Comparison of ENCODE assay signal across 17 cellular contexts in genomic region chr3:191889781-191890180, GRCh38.
DNase-seq lines count a peak whose midpoint lies in the region; ATAC-seq and TF ChIP-seq lines count a peak whose summit lies in the region.
"Had no signal": no experiment of that assay in that cellular context is flagged by ENCODE, and none has a peak within 500 bp of the region (broad histone marks: within the 10 kb centered on the region; RNA-seq: fewer than 3 reads in every experiment).

No MANE protein-coding gene starts in this region.

- WGBS in SK-N-SH (ENCODE audit: low lambda C conversion rate): 0% methylated on average over 1 of the region's 1 CpG

- POLR2A ChIA-PET in SK-N-SH (lab: Yijun Ruan, JAX) (no interaction called here), PC-9 (lab: Charles Lee; ENCODE audit: unreplicated experiment) (interaction anchor here (0.6 to 0.7 kb wide), 3 partner anchors 40 to 127 kb away, joined by 3 to 14 read pairs (median 3); no protein-coding TSS in a partner anchor)

- CTCF ChIA-PET in SK-N-SH (lab: Yijun Ruan, JAX) (no interaction called here), PC-9 (lab: Charles Lee) (interaction anchor here (0.6 to 0.9 kb wide), 2 partner anchors 114 to 473 kb away, joined by 3 to 7 read pairs; no protein-coding TSS in a partner anchor)

- ATAC-seq in SK-N-SH treated with all-trans-retinoic acid at 6 μM for 48 hours: no peak; the same call in 1 of the 3 replicates

- H3K27me3 ChIP-seq in SK-N-SH (ENCODE audit: insufficient read depth) (no peaks in the 10 kb centered on the region; the same call in 1 of the 2 replicates), PC-9 (ENCODE audit: insufficient read depth, low read depth) (no peaks in the 10 kb centered on the region), MG63 (no peaks in the 10 kb centered on the region)
- H3K27me3 ChIP-seq: BE2C, SJCRH30 had no signal

- H3K9me2 ChIP-seq in SK-N-SH (no peaks in the 10 kb centered on the region), PC-9 (ENCODE audit: insufficient read depth) (0 out of 2 replicates have a peak, but pooled peaks cover 6% of the 10 kb centered on the region)

- DNase-seq in SK-N-SH: no peak
- peak; percentile 27 to 74 for DNase-seq in PC-9
- peak; percentile 4 for DNase-seq in left kidney (ENCODE audit: low read depth, low spot score)
- no peak for DNase-seq in endothelial cell (ENCODE audit: low spot score)
- DNase-seq in dedifferentiated amniotic fluid mesenchymal stem cell (ENCODE audit: extremely low spot score): no peak
- no peak for DNase-seq in MG63
- no peak for DNase-seq in GM10266 (ENCODE audit: extremely low spot score)
- DNase-seq: 8988T; BE2C; CD4-positive, CD25-positive, alpha-beta regulatory T cell; COR-L47; NCI-H1694 treated with DMSO at 0.1 percent for 48 hours; NCI-H510A; NCI-H774; SJCRH30 had no signal

- H3K4me3 ChIP-seq in SK-N-SH (ENCODE audit: low read depth in 2 of 2, low read length in 1 of 2): no peak overlapping the region
- no peak overlapping the region for H3K4me3 ChIP-seq in PC-9
- H3K4me3 ChIP-seq in MG63: no peak overlapping the region
- H3K4me3 ChIP-seq: HAP-1, SJCRH30 had no signal

- H4K20me1 ChIP-seq in SK-N-SH (ENCODE audit: insufficient read depth) (no peaks in the 10 kb centered on the region), PC-9 (ENCODE audit: insufficient read depth) (no peaks in the 10 kb centered on the region)

- H3K9me3 Mint-ChIP-seq in endothelial cell (ENCODE audit: unreplicated experiment): no peaks in the 10 kb centered on the region

- H3K36me3 Mint-ChIP-seq in endothelial cell (ENCODE audit: low read depth, unreplicated experiment): no peaks in the 10 kb centered on the region
- H3K36me3 Mint-ChIP-seq: CD4-positive, CD25-positive, alpha-beta regulatory T cell had no signal

- H3K4me2 ChIP-seq in SK-N-SH: no peak overlapping the region
- H3K4me2 ChIP-seq in PC-9: 0 out of 2 replicates have a peak overlapping the region, but pooled peaks have one; percentile 2

- TF ChIP-seq RAD21 in SK-N-SH (IDR thresholded peaks at IDR 0.05; ENCODE audit: low read length): no peak

- H3K36me3 ChIP-seq in SK-N-SH (replicated peaks in 1 of 2; ENCODE audit: control insufficient read depth in 1 of 2, insufficient read depth in 2 of 2, low read length in 1 of 2) (no peaks in the 10 kb centered on the region), PC-9 (ENCODE audit: low read depth) (no peaks in the 10 kb centered on the region), MG63 (no peaks in the 10 kb centered on the region)
- H3K36me3 ChIP-seq: BE2C, HAP-1, SJCRH30 had no signal

- H3K4me1 Mint-ChIP-seq in endothelial cell (ENCODE audit: unreplicated experiment): peaks cover 3% of the 10 kb centered on the region
- H3K4me1 Mint-ChIP-seq: CD4-positive, CD25-positive, alpha-beta regulatory T cell had no signal

- H3K27me3 Mint-ChIP-seq in endothelial cell (ENCODE audit: unreplicated experiment): no peaks in the 10 kb centered on the region
- H3K27me3 Mint-ChIP-seq: CD4-positive, CD25-positive, alpha-beta regulatory T cell had no signal

- H3K79me2 ChIP-seq in SK-N-SH (ENCODE audit: insufficient read depth) (no peaks in the 10 kb centered on the region), PC-9 (ENCODE audit: low read depth) (no peaks in the 10 kb centered on the region)

- H3F3A ChIP-seq in SK-N-SH (replicated peaks; ENCODE audit: insufficient read depth): no peaks in the 10 kb centered on the region
- H3F3A ChIP-seq in PC-9 (ENCODE audit: insufficient read depth, low read depth): no peaks in the 10 kb centered on the region

- H3K4me1 ChIP-seq in SK-N-SH (ENCODE audit: control insufficient read depth in 1 of 2, insufficient read depth in 2 of 2, low read depth in 1 of 2, low read length in 1 of 2) (no peaks in the 10 kb centered on the region), PC-9 (replicated peaks; ENCODE audit: insufficient read depth) (peaks cover 8% of the 10 kb centered on the region; the same call in 1 of the 2 replicates)
- H3K4me1 ChIP-seq: BE2C, SJCRH30 had no signal

- BruUV-seq in PC-9 (replicated peaks; lab: Mats Ljungman, UMichigan): no TSS peak

- intact Hi-C loops in PC-9 (cut with micrococcal nuclease; ENCODE audit: unreplicated experiment): loop anchor here (5.0 to 10.0 kb wide), 2 partner anchors 555 to 652 kb away; no protein-coding TSS in a partner anchor

- H3K9ac ChIP-seq in SK-N-SH: no peak overlapping the region

- TF ChIP-seq EP300 in SK-N-SH (IDR thresholded peaks at IDR 0.05; ENCODE audit: borderline replicate concordance in 1 of 2, low read depth in 1 of 2, low read length in 1 of 2): no peak

- H3K4me3 Mint-ChIP-seq in endothelial cell (ENCODE audit: unreplicated experiment): no peak overlapping the region
- H3K4me3 Mint-ChIP-seq: CD4-positive, CD25-positive, alpha-beta regulatory T cell had no signal

- H3K27ac ChIP-seq in SK-N-SH (ENCODE audit: low read depth in 2 of 2, low read length in 1 of 2) (no peak overlapping the region), PC-9 (no peak overlapping the region)
- H3K27ac ChIP-seq: SJCRH30 had no signal

- no peaks in the 10 kb centered on the region for H3K9me3 ChIP-seq in SK-N-SH
- no peaks in the 10 kb centered on the region for H3K9me3 ChIP-seq in PC-9 (ENCODE audit: insufficient read depth, low read depth)
- H3K9me3 ChIP-seq in MG63: no peaks in the 10 kb centered on the region
- H3K9me3 ChIP-seq: BE2C, HAP-1, SJCRH30 had no signal

- H2AFZ ChIP-seq in SK-N-SH (ENCODE audit: low read depth) (no peak overlapping the region), PC-9 (no peak overlapping the region)

- TF ChIP-seq CTCF in SK-N-SH (IDR thresholded peaks at IDR 0.05) (no peak), PC-9 (conservative IDR thresholded peaks at IDR 0.05) (no peak), endothelial cell (IDR thresholded peaks at IDR 0.05; ENCODE audit: unreplicated experiment) (no peak), GM10266 (IDR thresholded peaks at IDR 0.05; ENCODE audit: control insufficient read depth, insufficient read depth, low read depth, missing control alignments) (no peak)

- H3K27ac Mint-ChIP-seq in endothelial cell (ENCODE audit: unreplicated experiment): no peak overlapping the region
- H3K27ac Mint-ChIP-seq: CD4-positive, CD25-positive, alpha-beta regulatory T cell had no signal

TF ChIP-seq in SK-N-SH, 30 proteins besides CTCF, POLR2A, EP300 and RAD21:
- TF ChIP-seq TEAD4 (IDR thresholded peaks at IDR 0.05; ENCODE audit: borderline replicate concordance, insufficient read depth) (no peak), TCF12 (IDR thresholded peaks at IDR 0.05) (peak; percentile 12; the same call in 1 of the 2 replicates), PBX3 (IDR thresholded peaks at IDR 0.05) (peak; percentile 54)

TF ChIP-seq in SK-N-SH treated with all-trans-retinoic acid at 6 μM for 48 hours, 23 proteins besides CTCF, POLR2A, EP300 and RAD21:
- TF ChIP-seq ZNF70 (CRISPR knock-in tag; IDR thresholded peaks at IDR 0.05) (no peak), TCF4 (CRISPR knock-in tag; IDR thresholded peaks at IDR 0.05; ENCODE audit: borderline replicate concordance) (no peak)
TF ChIP-seq in SK-N-SH treated with all-trans-retinoic acid at 6 μM for 48 hours: peak in this region for 0.

Comparison
In these comparisons a context has a peak if more than half of its experiments do, and no peak if none do; other contexts are left out.
1. DNase-seq: peak in PC-9 (2 of 2) and left kidney (single experiment); none in SK-N-SH (single experiment), endothelial cell (single experiment), dedifferentiated amniotic fluid mesenchymal stem cell (single experiment), MG63 (single experiment) and GM10266 (single experiment).